In the genomic region with DNA sequence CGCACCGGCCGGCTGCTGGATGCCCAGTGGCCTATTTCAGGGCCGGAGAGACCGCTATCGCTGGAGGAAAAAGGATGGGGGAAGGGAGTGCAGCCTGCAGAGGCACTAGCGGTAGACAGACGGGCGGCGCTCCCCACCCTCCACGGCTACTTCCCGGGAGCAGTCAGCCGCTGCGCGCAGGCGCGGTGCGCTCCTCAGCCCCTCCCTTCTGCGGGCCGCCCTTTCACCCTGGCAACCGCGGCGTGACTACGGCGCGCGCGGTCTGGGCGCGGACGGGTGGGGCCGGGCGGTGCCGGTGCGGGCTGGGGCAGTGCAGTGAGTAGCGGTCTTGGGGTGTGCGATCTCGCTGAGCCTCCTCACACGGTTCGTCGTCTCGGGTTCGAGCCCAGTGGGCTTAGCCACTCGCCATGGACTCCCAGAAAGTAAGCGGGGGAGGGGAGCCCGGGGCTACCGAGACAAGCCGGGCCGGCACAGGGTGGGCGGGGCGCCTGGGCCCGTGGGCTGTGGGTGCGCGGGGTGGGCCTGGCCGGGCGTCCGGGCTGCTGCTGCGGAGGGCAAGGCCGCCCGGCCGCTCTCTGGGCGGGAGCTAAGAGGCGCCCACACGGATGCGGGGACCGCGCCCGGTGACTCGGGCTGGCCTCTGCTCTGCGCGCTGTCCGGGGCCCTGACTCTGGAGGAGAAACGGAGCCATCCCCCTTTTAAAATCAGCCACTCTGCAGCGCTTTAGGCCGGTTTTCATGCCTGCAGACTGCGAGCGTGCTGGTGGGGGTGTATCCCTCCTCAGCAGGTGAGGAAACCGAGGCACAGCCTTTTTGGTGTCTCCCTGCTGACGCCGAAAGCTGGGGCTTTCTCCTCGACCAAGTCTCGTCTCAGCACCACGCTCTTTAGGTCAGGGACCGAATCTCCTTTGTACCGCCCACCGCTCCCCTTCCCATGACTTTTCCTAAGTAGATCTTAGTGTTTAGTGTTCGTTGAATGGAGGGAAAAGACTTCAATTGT, we compare ENCODE assay signal across 8 cellular contexts. TPM values are rescaled to one million over a fixed set of nuclear protein-coding genes. Genes with fewer than 3 reads are reported as not detected.
DNase-seq lines count a peak whose midpoint lies in the region; ATAC-seq, FAIRE-seq and TF ChIP-seq lines count a peak whose summit lies in the region.

A gene (plus strand): TSS at position 221 of the 999 bp plus-strand sequence. CDS start 187 bp downstream, at position 408.

- H3K27me3 ChIP-seq in right atrium auricular region (no peaks in the 10 kb centered on the region), psoas muscle (ENCODE audit: insufficient read depth in 3 of 3, low read length in 2 of 3) (no peaks in the 10 kb centered on the region)

- H3K9me3 ChIP-seq in right atrium auricular region (no peaks in the 10 kb centered on the region), psoas muscle (no peaks in the 10 kb centered on the region)

- no peaks in the 10 kb centered on the region for H3K36me3 ChIP-seq in right atrium auricular region
- H3K36me3 ChIP-seq in psoas muscle (ENCODE audit: insufficient read depth in 1 of 2, low read depth in 1 of 2), result no peaks in the 10 kb centered on the region

- WGBS in psoas muscle, 3 donors, result 0 to 1% (median 0%) methylated on average over 66 to 87 of the region's 87 CpGs

- no peak for FAIRE-seq in urothelium cell line (lab: Jason Lieb, UNC)

- peak; percentile 93 for ATAC-seq in HG02852 (IDR thresholded peaks at IDR 0.05; ENCODE audit: unreplicated experiment)
- peak; percentile 89 to 94 (median 92) for ATAC-seq in T-cell (replicated peaks in 1 of 4)
- ATAC-seq in psoas muscle, result peak; percentile 83 to 91 (median 85)

- peak; percentile 60 for TF ChIP-seq POLR2A in GM15510 (IDR thresholded peaks at IDR 0.05; ENCODE audit: borderline replicate concordance, extremely low read depth, insufficient read length)

- peak within 1 kb of the TSS; percentile 72 to 83 (median 83) for H3K4me3 Mint-ChIP-seq in T-cell

- peak within 1 kb of the TSS; percentile 68 to 89 for H3K4me3 ChIP-seq in right atrium auricular region
- peak within 1 kb of the TSS; percentile 88 for H3K4me3 ChIP-seq in psoas muscle

- peak in 1 of 2 donors; percentile 58 for TF ChIP-seq CTCF in right atrium auricular region (IDR thresholded peaks at IDR 0.05)
- peak; percentile 44 for TF ChIP-seq CTCF in psoas muscle (IDR thresholded peaks at IDR 0.05)

- no peaks in the 10 kb centered on the region for H3K9me3 Mint-ChIP-seq in T-cell

- H3K27ac ChIP-seq in right atrium auricular region, result peak within 1 kb of the TSS; percentile 74 to 79
- peak within 1 kb of the TSS; percentile 89 for H3K27ac ChIP-seq in psoas muscle

- H3K4me1 Mint-ChIP-seq in T-cell, result peaks cover 7 to 13% (median 11%) of the 10 kb centered on the region in 3 donors

- intact Hi-C loops in psoas muscle (cut with DNase I), result loop anchor here in 1 of 2 donors (10.0 kb wide), 1 partner anchor 247 kb away; a partner anchor contains a TSS

- POLR2A ChIA-PET in T-cell (lab: Charles Lee), result no interaction called here

- CTCF ChIA-PET in T-cell (lab: Charles Lee), result interaction anchor here in 1 of 2 donors (0.6 to 0.7 kb wide), 3 partner anchors 377 to 588 kb away, joined by 3 to 5 read pairs (median 3); no protein-coding TSS in a partner anchor

- peak within 1 kb of the TSS in 1 of 2 donors; percentile 57 for H3K27ac Mint-ChIP-seq in T-cell

- no peaks in the 10 kb centered on the region for H3K36me3 Mint-ChIP-seq in T-cell

- H3K4me1 ChIP-seq in right atrium auricular region, result peaks cover 0 to 5% of the 10 kb centered on the region in 2 donors
- peaks cover 46% of the 10 kb centered on the region for H3K4me1 ChIP-seq in psoas muscle

- no peaks in the 10 kb centered on the region for H3K27me3 Mint-ChIP-seq in T-cell

- DNase-seq in NCI-H1436 (lab: John Stamatoyannopoulos, UW) (peak; percentile 87), T-cell (peak; percentile 29 to 78 (median 60)), amniotic stem cell (lab: John Stamatoyannopoulos, UW) (peak; percentile 82), right atrium auricular region (ENCODE audit: low spot score) (peak; percentile 88), psoas muscle (peak; percentile 95 to 97), urothelium cell line (ENCODE audit: low spot score) (peak; percentile 96)

RNA-seq across cellular contexts. Expression of the gene that starts here (rescaled TPM):
- total RNA-seq in T-cell (1 to 10 TPM in 4 of 5 donors, under 1 TPM in 1; 0.50 to 2.3 (median 1.4) TPM), right atrium auricular region (1 to 10 TPM; 1.6 to 1.7 TPM), psoas muscle (10 to 100 TPM; 17.0 to 28.6 (median 21.7) TPM)
- 10 to 100 TPM in 1 of 3 donors, 1 to 10 TPM in 2; 5.0 to 15.7 (median 7.0) TPM for polyA plus RNA-seq in psoas muscle

Comparison
In these comparisons a context has a peak if more than half of its experiments do, and no peak if none do; other contexts are left out.
1. Peak in every context shown above with its lines: DNase-seq, ATAC-seq, H3K4me3 ChIP-seq and H3K27ac ChIP-seq.
2. RNA of the gene that starts here (total RNA-seq): 17.0 to 28.6 TPM in psoas muscle; 1.6 to 1.7 TPM in right atrium auricular region and 0.50 to 2.3 TPM in T-cell; every median in the first group is over 4 times any median in the second.